In the genomic region with DNA sequence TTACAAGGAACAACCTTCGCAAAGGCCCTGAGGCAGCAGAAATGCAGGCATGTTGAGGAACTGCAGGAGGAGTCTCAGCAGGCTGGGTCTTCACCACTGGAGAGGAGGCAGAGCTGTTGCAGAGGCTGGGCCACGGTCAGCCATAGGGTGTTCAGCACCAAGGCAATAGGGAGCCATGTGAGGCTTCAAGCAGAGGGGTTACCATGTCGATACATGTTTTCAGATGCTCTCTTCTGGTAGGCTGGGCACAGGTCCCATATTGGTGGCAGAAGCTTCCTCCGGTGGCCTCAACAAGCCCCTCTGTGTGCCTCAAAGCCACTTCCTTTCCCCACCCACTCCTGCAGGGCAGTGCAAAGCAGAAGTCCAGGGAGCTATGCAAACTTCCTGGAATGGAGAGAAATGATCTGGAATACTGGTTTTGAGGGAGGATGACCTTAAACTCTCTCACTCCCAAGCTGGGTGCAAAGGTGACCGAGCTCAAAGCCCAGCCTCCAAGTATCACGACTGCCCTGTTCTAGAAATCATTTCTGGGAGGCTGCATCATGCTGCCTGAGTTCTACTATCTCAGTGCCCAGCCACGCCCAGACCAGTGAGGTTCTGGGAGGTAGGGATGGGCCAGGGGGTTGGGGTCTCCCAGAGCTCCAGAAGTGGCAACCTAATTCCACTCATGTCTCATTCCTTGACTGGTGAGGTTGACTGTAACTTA, we compare ENCODE assay signal across 1 cellular context.
A peak's percentile ranks its signal among the peaks of the same experiment; 100 is the strongest.
TF ChIP-seq lines count a peak whose summit lies in the region.

A gene with protein sequence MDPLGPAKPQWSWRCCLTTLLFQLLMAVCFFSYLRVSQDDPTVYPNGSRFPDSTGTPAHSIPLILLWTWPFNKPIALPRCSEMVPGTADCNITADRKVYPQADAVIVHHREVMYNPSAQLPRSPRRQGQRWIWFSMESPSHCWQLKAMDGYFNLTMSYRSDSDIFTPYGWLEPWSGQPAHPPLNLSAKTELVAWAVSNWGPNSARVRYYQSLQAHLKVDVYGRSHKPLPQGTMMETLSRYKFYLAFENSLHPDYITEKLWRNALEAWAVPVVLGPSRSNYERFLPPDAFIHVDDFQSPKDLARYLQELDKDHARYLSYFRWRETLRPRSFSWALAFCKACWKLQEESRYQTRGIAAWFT (minus strand): TSS at position 391 of the 706 bp plus-strand sequence. CDS start 7,135 bp downstream, outside the sequence.

TF ChIP-seq in HepG2, 621 proteins besides CTCF, POLR2A, EP300 and RAD21 (continued from another document and continues in another):
- TF ChIP-seq, protein P1, sequence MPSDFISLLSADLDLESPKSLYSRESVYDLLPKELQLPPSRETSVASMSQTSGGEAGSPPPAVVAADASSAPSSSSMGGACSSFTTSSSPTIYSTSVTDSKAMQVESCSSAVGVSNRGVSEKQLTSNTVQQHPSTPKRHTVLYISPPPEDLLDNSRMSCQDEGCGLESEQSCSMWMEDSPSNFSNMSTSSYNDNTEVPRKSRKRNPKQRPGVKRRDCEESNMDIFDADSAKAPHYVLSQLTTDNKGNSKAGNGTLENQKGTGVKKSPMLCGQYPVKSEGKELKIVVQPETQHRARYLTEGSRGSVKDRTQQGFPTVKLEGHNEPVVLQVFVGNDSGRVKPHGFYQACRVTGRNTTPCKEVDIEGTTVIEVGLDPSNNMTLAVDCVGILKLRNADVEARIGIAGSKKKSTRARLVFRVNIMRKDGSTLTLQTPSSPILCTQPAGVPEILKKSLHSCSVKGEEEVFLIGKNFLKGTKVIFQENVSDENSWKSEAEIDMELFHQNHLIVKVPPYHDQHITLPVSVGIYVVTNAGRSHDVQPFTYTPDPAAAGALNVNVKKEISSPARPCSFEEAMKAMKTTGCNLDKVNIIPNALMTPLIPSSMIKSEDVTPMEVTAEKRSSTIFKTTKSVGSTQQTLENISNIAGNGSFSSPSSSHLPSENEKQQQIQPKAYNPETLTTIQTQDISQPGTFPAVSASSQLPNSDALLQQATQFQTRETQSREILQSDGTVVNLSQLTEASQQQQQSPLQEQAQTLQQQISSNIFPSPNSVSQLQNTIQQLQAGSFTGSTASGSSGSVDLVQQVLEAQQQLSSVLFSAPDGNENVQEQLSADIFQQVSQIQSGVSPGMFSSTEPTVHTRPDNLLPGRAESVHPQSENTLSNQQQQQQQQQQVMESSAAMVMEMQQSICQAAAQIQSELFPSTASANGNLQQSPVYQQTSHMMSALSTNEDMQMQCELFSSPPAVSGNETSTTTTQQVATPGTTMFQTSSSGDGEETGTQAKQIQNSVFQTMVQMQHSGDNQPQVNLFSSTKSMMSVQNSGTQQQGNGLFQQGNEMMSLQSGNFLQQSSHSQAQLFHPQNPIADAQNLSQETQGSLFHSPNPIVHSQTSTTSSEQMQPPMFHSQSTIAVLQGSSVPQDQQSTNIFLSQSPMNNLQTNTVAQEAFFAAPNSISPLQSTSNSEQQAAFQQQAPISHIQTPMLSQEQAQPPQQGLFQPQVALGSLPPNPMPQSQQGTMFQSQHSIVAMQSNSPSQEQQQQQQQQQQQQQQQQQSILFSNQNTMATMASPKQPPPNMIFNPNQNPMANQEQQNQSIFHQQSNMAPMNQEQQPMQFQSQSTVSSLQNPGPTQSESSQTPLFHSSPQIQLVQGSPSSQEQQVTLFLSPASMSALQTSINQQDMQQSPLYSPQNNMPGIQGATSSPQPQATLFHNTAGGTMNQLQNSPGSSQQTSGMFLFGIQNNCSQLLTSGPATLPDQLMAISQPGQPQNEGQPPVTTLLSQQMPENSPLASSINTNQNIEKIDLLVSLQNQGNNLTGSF (CRISPR knock-in tag; IDR thresholded peaks at IDR 0.05), result no peak
- no peak; the same call in 1 of the 2 replicates for TF ChIP-seq TAF1 (CRISPR knock-in tag; IDR thresholded peaks at IDR 0.05)
- peak; percentile 27; the same call in 1 of the 2 replicates for TF ChIP-seq ZNF510 (CRISPR knock-in tag; IDR thresholded peaks at IDR 0.05; ENCODE audit: low read depth)
- TF ChIP-seq DPF2 (CRISPR knock-in tag; IDR thresholded peaks at IDR 0.05; ENCODE audit: borderline replicate concordance, low read depth), result peak; percentile 66; the same call in 1 of the 2 replicates
- no peak for TF ChIP-seq RBAK (CRISPR knock-in tag; IDR thresholded peaks at IDR 0.05)
- TF ChIP-seq, protein P2, sequence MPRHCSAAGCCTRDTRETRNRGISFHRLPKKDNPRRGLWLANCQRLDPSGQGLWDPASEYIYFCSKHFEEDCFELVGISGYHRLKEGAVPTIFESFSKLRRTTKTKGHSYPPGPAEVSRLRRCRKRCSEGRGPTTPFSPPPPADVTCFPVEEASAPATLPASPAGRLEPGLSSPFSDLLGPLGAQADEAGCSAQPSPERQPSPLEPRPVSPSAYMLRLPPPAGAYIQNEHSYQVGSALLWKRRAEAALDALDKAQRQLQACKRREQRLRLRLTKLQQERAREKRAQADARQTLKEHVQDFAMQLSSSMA (CRISPR knock-in tag; IDR thresholded peaks at IDR 0.05), result no peak
- no peak for TF ChIP-seq ZNF724P (CRISPR knock-in tag; IDR thresholded peaks at IDR 0.05; ENCODE audit: borderline replicate concordance)
- no peak for TF ChIP-seq POLR2AphosphoS2 (IDR thresholded peaks at IDR 0.05; ENCODE audit: low read depth, low read length)
- TF ChIP-seq, protein P3, sequence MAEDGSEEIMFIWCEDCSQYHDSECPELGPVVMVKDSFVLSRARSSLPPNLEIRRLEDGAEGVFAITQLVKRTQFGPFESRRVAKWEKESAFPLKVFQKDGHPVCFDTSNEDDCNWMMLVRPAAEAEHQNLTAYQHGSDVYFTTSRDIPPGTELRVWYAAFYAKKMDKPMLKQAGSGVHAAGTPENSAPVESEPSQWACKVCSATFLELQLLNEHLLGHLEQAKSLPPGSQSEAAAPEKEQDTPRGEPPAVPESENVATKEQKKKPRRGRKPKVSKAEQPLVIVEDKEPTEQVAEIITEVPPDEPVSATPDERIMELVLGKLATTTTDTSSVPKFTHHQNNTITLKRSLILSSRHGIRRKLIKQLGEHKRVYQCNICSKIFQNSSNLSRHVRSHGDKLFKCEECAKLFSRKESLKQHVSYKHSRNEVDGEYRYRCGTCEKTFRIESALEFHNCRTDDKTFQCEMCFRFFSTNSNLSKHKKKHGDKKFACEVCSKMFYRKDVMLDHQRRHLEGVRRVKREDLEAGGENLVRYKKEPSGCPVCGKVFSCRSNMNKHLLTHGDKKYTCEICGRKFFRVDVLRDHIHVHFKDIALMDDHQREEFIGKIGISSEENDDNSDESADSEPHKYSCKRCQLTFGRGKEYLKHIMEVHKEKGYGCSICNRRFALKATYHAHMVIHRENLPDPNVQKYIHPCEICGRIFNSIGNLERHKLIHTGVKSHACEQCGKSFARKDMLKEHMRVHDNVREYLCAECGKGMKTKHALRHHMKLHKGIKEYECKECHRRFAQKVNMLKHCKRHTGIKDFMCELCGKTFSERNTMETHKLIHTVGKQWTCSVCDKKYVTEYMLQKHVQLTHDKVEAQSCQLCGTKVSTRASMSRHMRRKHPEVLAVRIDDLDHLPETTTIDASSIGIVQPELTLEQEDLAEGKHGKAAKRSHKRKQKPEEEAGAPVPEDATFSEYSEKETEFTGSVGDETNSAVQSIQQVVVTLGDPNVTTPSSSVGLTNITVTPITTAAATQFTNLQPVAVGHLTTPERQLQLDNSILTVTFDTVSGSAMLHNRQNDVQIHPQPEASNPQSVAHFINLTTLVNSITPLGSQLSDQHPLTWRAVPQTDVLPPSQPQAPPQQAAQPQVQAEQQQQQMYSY (CRISPR knock-in tag; IDR thresholded peaks at IDR 0.05), result no peak
- TF ChIP-seq, protein P4, sequence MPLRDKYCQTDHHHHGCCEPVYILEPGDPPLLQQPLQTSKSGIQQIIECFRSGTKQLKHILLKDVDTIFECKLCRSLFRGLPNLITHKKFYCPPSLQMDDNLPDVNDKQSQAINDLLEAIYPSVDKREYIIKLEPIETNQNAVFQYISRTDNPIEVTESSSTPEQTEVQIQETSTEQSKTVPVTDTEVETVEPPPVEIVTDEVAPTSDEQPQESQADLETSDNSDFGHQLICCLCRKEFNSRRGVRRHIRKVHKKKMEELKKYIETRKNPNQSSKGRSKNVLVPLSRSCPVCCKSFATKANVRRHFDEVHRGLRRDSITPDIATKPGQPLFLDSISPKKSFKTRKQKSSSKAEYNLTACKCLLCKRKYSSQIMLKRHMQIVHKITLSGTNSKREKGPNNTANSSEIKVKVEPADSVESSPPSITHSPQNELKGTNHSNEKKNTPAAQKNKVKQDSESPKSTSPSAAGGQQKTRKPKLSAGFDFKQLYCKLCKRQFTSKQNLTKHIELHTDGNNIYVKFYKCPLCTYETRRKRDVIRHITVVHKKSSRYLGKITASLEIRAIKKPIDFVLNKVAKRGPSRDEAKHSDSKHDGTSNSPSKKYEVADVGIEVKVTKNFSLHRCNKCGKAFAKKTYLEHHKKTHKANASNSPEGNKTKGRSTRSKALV (CRISPR knock-in tag; IDR thresholded peaks at IDR 0.05), result no peak
- TF ChIP-seq, protein P5, sequence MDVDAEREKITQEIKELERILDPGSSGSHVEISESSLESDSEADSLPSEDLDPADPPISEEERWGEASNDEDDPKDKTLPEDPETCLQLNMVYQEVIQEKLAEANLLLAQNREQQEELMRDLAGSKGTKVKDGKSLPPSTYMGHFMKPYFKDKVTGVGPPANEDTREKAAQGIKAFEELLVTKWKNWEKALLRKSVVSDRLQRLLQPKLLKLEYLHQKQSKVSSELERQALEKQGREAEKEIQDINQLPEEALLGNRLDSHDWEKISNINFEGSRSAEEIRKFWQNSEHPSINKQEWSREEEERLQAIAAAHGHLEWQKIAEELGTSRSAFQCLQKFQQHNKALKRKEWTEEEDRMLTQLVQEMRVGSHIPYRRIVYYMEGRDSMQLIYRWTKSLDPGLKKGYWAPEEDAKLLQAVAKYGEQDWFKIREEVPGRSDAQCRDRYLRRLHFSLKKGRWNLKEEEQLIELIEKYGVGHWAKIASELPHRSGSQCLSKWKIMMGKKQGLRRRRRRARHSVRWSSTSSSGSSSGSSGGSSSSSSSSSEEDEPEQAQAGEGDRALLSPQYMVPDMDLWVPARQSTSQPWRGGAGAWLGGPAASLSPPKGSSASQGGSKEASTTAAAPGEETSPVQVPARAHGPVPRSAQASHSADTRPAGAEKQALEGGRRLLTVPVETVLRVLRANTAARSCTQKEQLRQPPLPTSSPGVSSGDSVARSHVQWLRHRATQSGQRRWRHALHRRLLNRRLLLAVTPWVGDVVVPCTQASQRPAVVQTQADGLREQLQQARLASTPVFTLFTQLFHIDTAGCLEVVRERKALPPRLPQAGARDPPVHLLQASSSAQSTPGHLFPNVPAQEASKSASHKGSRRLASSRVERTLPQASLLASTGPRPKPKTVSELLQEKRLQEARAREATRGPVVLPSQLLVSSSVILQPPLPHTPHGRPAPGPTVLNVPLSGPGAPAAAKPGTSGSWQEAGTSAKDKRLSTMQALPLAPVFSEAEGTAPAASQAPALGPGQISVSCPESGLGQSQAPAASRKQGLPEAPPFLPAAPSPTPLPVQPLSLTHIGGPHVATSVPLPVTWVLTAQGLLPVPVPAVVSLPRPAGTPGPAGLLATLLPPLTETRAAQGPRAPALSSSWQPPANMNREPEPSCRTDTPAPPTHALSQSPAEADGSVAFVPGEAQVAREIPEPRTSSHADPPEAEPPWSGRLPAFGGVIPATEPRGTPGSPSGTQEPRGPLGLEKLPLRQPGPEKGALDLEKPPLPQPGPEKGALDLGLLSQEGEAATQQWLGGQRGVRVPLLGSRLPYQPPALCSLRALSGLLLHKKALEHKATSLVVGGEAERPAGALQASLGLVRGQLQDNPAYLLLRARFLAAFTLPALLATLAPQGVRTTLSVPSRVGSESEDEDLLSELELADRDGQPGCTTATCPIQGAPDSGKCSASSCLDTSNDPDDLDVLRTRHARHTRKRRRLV (CRISPR knock-in tag; IDR thresholded peaks at IDR 0.05), result no peak
- TF ChIP-seq ZNF768 (CRISPR knock-in tag; IDR thresholded peaks at IDR 0.05), result no peak
- no peak for TF ChIP-seq CC2D1A (CRISPR knock-in tag; IDR thresholded peaks at IDR 0.05)
- TF ChIP-seq, protein P6, sequence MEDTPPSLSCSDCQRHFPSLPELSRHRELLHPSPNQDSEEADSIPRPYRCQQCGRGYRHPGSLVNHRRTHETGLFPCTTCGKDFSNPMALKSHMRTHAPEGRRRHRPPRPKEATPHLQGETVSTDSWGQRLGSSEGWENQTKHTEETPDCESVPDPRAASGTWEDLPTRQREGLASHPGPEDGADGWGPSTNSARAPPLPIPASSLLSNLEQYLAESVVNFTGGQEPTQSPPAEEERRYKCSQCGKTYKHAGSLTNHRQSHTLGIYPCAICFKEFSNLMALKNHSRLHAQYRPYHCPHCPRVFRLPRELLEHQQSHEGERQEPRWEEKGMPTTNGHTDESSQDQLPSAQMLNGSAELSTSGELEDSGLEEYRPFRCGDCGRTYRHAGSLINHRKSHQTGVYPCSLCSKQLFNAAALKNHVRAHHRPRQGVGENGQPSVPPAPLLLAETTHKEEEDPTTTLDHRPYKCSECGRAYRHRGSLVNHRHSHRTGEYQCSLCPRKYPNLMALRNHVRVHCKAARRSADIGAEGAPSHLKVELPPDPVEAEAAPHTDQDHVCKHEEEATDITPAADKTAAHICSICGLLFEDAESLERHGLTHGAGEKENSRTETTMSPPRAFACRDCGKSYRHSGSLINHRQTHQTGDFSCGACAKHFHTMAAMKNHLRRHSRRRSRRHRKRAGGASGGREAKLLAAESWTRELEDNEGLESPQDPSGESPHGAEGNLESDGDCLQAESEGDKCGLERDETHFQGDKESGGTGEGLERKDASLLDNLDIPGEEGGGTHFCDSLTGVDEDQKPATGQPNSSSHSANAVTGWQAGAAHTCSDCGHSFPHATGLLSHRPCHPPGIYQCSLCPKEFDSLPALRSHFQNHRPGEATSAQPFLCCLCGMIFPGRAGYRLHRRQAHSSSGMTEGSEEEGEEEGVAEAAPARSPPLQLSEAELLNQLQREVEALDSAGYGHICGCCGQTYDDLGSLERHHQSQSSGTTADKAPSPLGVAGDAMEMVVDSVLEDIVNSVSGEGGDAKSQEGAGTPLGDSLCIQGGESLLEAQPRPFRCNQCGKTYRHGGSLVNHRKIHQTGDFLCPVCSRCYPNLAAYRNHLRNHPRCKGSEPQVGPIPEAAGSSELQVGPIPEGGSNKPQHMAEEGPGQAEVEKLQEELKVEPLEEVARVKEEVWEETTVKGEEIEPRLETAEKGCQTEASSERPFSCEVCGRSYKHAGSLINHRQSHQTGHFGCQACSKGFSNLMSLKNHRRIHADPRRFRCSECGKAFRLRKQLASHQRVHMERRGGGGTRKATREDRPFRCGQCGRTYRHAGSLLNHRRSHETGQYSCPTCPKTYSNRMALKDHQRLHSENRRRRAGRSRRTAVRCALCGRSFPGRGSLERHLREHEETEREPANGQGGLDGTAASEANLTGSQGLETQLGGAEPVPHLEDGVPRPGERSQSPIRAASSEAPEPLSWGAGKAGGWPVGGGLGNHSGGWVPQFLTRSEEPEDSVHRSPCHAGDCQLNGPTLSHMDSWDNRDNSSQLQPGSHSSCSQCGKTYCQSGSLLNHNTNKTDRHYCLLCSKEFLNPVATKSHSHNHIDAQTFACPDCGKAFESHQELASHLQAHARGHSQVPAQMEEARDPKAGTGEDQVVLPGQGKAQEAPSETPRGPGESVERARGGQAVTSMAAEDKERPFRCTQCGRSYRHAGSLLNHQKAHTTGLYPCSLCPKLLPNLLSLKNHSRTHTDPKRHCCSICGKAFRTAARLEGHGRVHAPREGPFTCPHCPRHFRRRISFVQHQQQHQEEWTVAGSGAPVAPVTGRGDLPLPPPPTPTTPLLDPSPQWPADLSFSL (CRISPR knock-in tag; IDR thresholded peaks at IDR 0.05), result 0 out of 2 replicates have a peak, but pooled peaks have one; percentile 25
- no peak for TF ChIP-seq ZSCAN30 (CRISPR knock-in tag; IDR thresholded peaks at IDR 0.05)
- no peak for TF ChIP-seq ZNF33B (CRISPR knock-in tag; IDR thresholded peaks at IDR 0.05)
- no peak for TF ChIP-seq CHD2 (IDR thresholded peaks at IDR 0.05; ENCODE audit: low read depth, low read length)
- no peak for TF ChIP-seq RFXANK (CRISPR knock-in tag; IDR thresholded peaks at IDR 0.05)
- TF ChIP-seq, protein P7, sequence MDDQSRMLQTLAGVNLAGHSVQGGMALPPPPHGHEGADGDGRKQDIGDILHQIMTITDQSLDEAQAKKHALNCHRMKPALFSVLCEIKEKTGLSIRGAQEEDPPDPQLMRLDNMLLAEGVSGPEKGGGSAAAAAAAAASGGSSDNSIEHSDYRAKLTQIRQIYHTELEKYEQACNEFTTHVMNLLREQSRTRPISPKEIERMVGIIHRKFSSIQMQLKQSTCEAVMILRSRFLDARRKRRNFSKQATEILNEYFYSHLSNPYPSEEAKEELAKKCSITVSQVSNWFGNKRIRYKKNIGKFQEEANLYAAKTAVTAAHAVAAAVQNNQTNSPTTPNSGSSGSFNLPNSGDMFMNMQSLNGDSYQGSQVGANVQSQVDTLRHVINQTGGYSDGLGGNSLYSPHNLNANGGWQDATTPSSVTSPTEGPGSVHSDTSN (CRISPR knock-in tag; IDR thresholded peaks at IDR 0.05; ENCODE audit: borderline replicate concordance), result no peak
